ENCODE assay signal across 9 cellular contexts in the genomic region with DNA sequence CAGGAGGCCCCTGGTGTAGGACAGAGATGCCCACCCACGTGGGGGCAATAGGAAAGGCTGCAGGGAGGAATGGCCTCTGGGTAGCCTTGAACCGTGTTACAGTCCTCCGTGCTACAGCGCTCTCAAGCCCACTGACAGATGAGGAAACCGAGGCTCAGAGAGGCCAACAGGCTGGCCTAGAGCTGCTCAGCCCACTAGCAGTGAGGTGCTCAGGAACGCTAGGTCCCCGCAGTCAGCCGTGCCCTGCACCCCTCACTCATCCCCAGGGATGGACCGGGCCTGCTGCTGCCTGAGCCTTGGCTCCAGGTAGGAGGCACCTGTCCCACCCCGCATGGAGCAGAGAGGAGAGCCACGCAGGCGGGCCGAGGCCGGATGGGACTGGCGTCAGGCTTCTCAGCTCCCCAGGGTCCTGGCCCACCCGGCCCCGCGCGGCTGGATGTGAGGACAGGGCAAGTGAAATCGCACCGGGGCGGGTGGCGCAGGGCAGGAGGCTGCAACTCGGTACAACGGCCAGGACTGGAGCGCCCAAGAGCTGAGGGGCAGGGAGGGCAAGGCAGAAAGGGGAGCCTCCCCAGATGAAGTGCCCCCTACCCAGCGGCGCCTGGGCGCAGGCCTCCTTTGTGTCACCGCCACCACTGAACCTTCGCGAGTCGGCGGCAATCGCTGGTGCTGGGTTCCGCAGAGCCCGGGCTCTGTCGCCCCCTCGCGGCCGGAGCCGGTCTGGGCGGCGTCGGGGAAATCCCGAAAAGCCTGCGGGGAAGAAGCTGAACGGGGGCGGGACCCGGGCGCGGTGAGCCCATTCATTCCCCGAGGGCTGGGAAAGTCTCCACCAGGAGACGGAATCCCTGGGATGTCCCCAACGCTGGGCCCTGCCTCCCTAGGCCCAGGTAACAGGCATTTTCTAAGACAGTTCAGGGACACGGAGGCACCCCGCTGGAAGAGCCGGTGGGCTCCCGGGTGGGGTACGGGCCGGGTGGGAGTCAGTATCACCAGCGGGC. TPM values are rescaled to one million over a fixed set of nuclear protein-coding genes. Genes with fewer than 3 reads are reported as not detected.
DNase-seq lines count a peak whose midpoint lies in the region; ATAC-seq and TF ChIP-seq lines count a peak whose summit lies in the region.
"Had no signal": no experiment of that assay in that cellular context is flagged by ENCODE, and none has a peak within 500 bp of the region (broad histone marks: within the 10 kb centered on the region; RNA-seq: fewer than 3 reads in every experiment).

No MANE protein-coding gene starts in this region.

- H3K27me3 Mint-ChIP-seq in activated T-cell treated with anti-CD3 and anti-CD28 coated beads, Interleukin-2, amount 50 U/mL, for 4 hours (ENCODE audit: low read depth), result no peaks in the 10 kb centered on the region

- peak overlapping the region in 1 of 2 experiments; percentile 44; a peak in 1 of 4 replicates for H4K8ac ChIP-seq in IMR-90 (ENCODE audit: low read depth in 2 of 2, low read length in 2 of 2)

- H3K27ac ChIP-seq in IMR-90 (ENCODE audit: insufficient read depth, low read length) (no peak overlapping the region), PC-9 (no peak overlapping the region), stomach smooth muscle (ENCODE audit: low read length) (no peak overlapping the region)
- H3K27ac ChIP-seq: epithelial cell of prostate had no signal

- dilution Hi-C loops in IMR-90 (cut with HindIII; ENCODE audit: low sequenced_read_pairs, unreplicated experiment), result no loop called here

- POLR2A ChIA-PET in IMR-90 (lab: Charles Lee; ENCODE audit: unreplicated experiment), result interaction anchor here (0.6 kb wide), 1 partner anchor 97 kb away, joined by 3 read pairs; no protein-coding TSS in a partner anchor
- POLR2A ChIA-PET in PC-9 (lab: Charles Lee; ENCODE audit: unreplicated experiment), result interaction anchor here (0.5 to 0.7 kb wide), 2 partner anchors 99 to 472 kb away, joined by 4 read pairs; no protein-coding TSS in a partner anchor

- peaks cover 4% of the 10 kb centered on the region for H3K4me1 Mint-ChIP-seq in activated T-cell treated with anti-CD3 and anti-CD28 coated beads, Interleukin-2, amount 50 U/mL, for 4 hours (ENCODE audit: low read depth)

- H2BK5ac ChIP-seq in IMR-90 (ENCODE audit: low read depth, low read length, poor library complexity, severe bottlenecking), result no peak overlapping the region

- H3K18ac ChIP-seq in IMR-90 (ENCODE audit: low read depth, low read length), result no peak overlapping the region

- H4K5ac ChIP-seq in IMR-90 (ENCODE audit: low read depth, low read length), result no peak overlapping the region

- H2AK9ac ChIP-seq in IMR-90 (replicated peaks; ENCODE audit: low read depth, low read length, poor library complexity), result peak overlapping the region; percentile 2

- H3K14ac ChIP-seq in IMR-90 (replicated peaks; ENCODE audit: low read depth, low read length), result no peak overlapping the region

- ATAC-seq in IMR-90 (ENCODE audit: low read depth), result peak; percentile 98
- ATAC-seq in activated T-cell treated with anti-CD3 and anti-CD28 coated beads, Interleukin-2, amount 50 U/mL, for 4 hours, result peak; percentile 91 to 94
- ATAC-seq in HG03457 (IDR thresholded peaks at IDR 0.05; ENCODE audit: unreplicated experiment), result no peak

- H3K4me3 ChIP-seq in IMR-90 (ENCODE audit: insufficient read depth, low read depth, low read length) (no peak overlapping the region), PC-9 (no peak overlapping the region), neuron (ENCODE audit: low read length) (no peak overlapping the region), stomach smooth muscle (ENCODE audit: low read length in 2 of 2) (peak overlapping the region in 1 of 2 donors; percentile 35)

- H3K9ac ChIP-seq in IMR-90 (ENCODE audit: low read depth, low read length) (no peak overlapping the region), stomach smooth muscle (ENCODE audit: low read length in 2 of 2) (peak overlapping the region; percentile 21 to 32)

- H3K4me1 ChIP-seq in IMR-90 (ENCODE audit: control insufficient read depth, insufficient read depth, low read length) (peaks cover 17% of the 10 kb centered on the region), PC-9 (replicated peaks; ENCODE audit: insufficient read depth) (peaks cover 13% of the 10 kb centered on the region; the same call in 1 of the 2 replicates), neuron (ENCODE audit: insufficient read depth, low read length) (peaks cover 20% of the 10 kb centered on the region), stomach smooth muscle (ENCODE audit: control insufficient read depth, insufficient read depth, low read length) (peaks cover 13% of the 10 kb centered on the region)

- in situ Hi-C loops in IMR-90 (cut with MboI; ENCODE audit: low sequenced_read_pairs), result loop anchor here (10.0 kb wide), 2 partner anchors 225 to 325 kb away; no protein-coding TSS in a partner anchor

- no peak overlapping the region for H3K23ac ChIP-seq in IMR-90 (ENCODE audit: low read depth, low read length)

- peak overlapping the region; percentile 79 for H3K4me2 ChIP-seq in IMR-90 (ENCODE audit: low read depth, low read length)
- H3K4me2 ChIP-seq in PC-9, result peak overlapping the region; percentile 49

- no peak overlapping the region; the same call in 2 of the 3 replicates for H2BK15ac ChIP-seq in IMR-90 (ENCODE audit: low read depth, low read length)

- H3K27me3 ChIP-seq in IMR-90 (ENCODE audit: control insufficient read depth, insufficient read depth, low read length) (no peaks in the 10 kb centered on the region), PC-9 (ENCODE audit: insufficient read depth, low read depth) (no peaks in the 10 kb centered on the region), neuron (ENCODE audit: insufficient read depth, low read length) (no peaks in the 10 kb centered on the region), stomach smooth muscle (ENCODE audit: control insufficient read depth in 1 of 2, insufficient read depth in 2 of 2, low read length in 2 of 2) (no peaks in the 10 kb centered on the region)

- CTCF ChIA-PET in IMR-90 (lab: Yijun Ruan, JAX), result interaction anchor here (0.6 to 1.4 kb wide), 13 partner anchors 8 to 463 kb away, joined by 3 to 10 read pairs (median 5); a partner anchor contains a TSS
- CTCF ChIA-PET in PC-9 (lab: Charles Lee), result interaction anchor here (0.6 to 1.1 kb wide), 4 partner anchors 78 to 281 kb away, joined by 4 to 10 read pairs (median 4); a partner anchor contains a TSS

- no peaks in the 10 kb centered on the region for H4K20me1 ChIP-seq in IMR-90 (ENCODE audit: insufficient read depth, low read length)
- no peaks in the 10 kb centered on the region for H4K20me1 ChIP-seq in PC-9 (ENCODE audit: insufficient read depth)

- TF ChIP-seq RAD21 in IMR-90 (IDR thresholded peaks at IDR 0.05; ENCODE audit: low read length), result peak; percentile 98

- H3K36me3 ChIP-seq in IMR-90 (ENCODE audit: control insufficient read depth, insufficient read depth, low read length) (no peaks in the 10 kb centered on the region), PC-9 (ENCODE audit: low read depth) (no peaks in the 10 kb centered on the region), neuron (ENCODE audit: insufficient read depth, low read length) (no peaks in the 10 kb centered on the region), stomach smooth muscle (ENCODE audit: control insufficient read depth in 2 of 2, insufficient read depth in 2 of 2, low read length in 2 of 2) (no peaks in the 10 kb centered on the region)

- H3K9me1 ChIP-seq in IMR-90 (ENCODE audit: insufficient read depth, low read length), result no peaks in the 10 kb centered on the region

- no peak overlapping the region for H4K91ac ChIP-seq in IMR-90 (ENCODE audit: insufficient read depth, low read depth, low read length)

- H3K36me3 Mint-ChIP-seq in activated T-cell treated with anti-CD3 and anti-CD28 coated beads, Interleukin-2, amount 50 U/mL, for 4 hours (ENCODE audit: insufficient read depth), result no peaks in the 10 kb centered on the region

- H3K9me3 ChIP-seq in IMR-90 (ENCODE audit: control insufficient read depth, insufficient read depth, low read length) (no peaks in the 10 kb centered on the region), PC-9 (ENCODE audit: insufficient read depth, low read depth) (no peaks in the 10 kb centered on the region), neuron (ENCODE audit: low read length) (no peaks in the 10 kb centered on the region), stomach smooth muscle (ENCODE audit: control insufficient read depth in 2 of 2, low read length in 2 of 2) (no peaks in the 10 kb centered on the region)

- intact Hi-C loops in IMR-90 (cut with micrococcal nuclease), result loop anchor here (5.0 kb wide), 3 partner anchors 77 to 307 kb away; a partner anchor contains a TSS
- intact Hi-C loops in PC-9 (cut with micrococcal nuclease; ENCODE audit: unreplicated experiment), result loop anchor here (5.0 kb wide), 1 partner anchor 307 kb away; no protein-coding TSS in a partner anchor

- H3K9me3 Mint-ChIP-seq in activated T-cell treated with anti-CD3 and anti-CD28 coated beads, Interleukin-2, amount 50 U/mL, for 4 hours, result no peaks in the 10 kb centered on the region

- 33% methylated on average over 13 of the region's 62 CpGs; no CpG with 5 or more reads in 1 of the 2 experiments for WGBS in IMR-90 (ENCODE audit: extremely low coverage in 2 of 2, insufficient read length in 1 of 2), 2 experiments

- no peak overlapping the region for H2BK120ac ChIP-seq in IMR-90 (ENCODE audit: low read depth, low read length)

- H3K56ac ChIP-seq in IMR-90 (ENCODE audit: extremely low read depth, insufficient read depth, low read length), result no peak overlapping the region

- H3K79me2 ChIP-seq in PC-9 (ENCODE audit: low read depth), result no peaks in the 10 kb centered on the region

- peak; percentile 82 for DNase-seq in ELR (ENCODE audit: low read depth)
- DNase-seq in IMR-90, result peak; percentile 51
- DNase-seq in PC-9, result peak; percentile 51 to 84
- peak; percentile 88 for DNase-seq in activated T-cell treated with anti-CD3 and anti-CD28 coated beads, Interleukin-2, amount 50 U/mL, for 4 hours
- peak; percentile 49 for DNase-seq in fibroblast of gingiva (ENCODE audit: low read depth)

- H3F3A ChIP-seq in PC-9 (ENCODE audit: insufficient read depth, low read depth), result peaks cover 4% of the 10 kb centered on the region; the same call in 1 of the 2 replicates

- no peaks in the 10 kb centered on the region for H3K79me1 ChIP-seq in IMR-90 (ENCODE audit: low read depth in 1 of 2, low read length in 2 of 2)

- 0 out of 2 replicates have a peak overlapping the region, but pooled peaks have one; percentile 8 for H2BK20ac ChIP-seq in IMR-90 (ENCODE audit: low read depth, low read length)

- TF ChIP-seq CTCF in IMR-90 (conservative IDR thresholded peaks at IDR 0.05; ENCODE audit: low read depth, low read length) (peak; percentile 99), PC-9 (conservative IDR thresholded peaks at IDR 0.05) (peak; percentile 91)

- H2AFZ ChIP-seq in IMR-90 (replicated peaks; ENCODE audit: low read length, poor library complexity) (peak overlapping the region; percentile 85), PC-9 (no peak overlapping the region), neuron (ENCODE audit: low read depth, low read length) (peak overlapping the region; percentile 62)

- no peak overlapping the region for H3K4ac ChIP-seq in IMR-90 (ENCODE audit: low read depth, low read length)

- H2AK5ac ChIP-seq in IMR-90 (ENCODE audit: low read depth, low read length), result peak overlapping the region; percentile 58; the same call in 1 of the 2 replicates

- no TSS peak for BruUV-seq in IMR-90 (replicated peaks; lab: Mats Ljungman, UMichigan)
- BruUV-seq in PC-9 (replicated peaks; lab: Mats Ljungman, UMichigan), result no TSS peak

- H3K4me3 Mint-ChIP-seq in activated T-cell treated with anti-CD3 and anti-CD28 coated beads, Interleukin-2, amount 50 U/mL, for 4 hours, result no peak overlapping the region

- H3K9me2 ChIP-seq in PC-9 (ENCODE audit: insufficient read depth), result no peaks in the 10 kb centered on the region

- TF ChIP-seq POLR2A in IMR-90 (IDR thresholded peaks at IDR 0.05; ENCODE audit: low read depth, low read length), result peak; percentile 48; the same call in 1 of the 2 replicates

RNA-seq across cellular contexts. Expression of a gene that starts 8.4 kb away (rescaled TPM):
- 2.8 and 3.2 TPM in 2 replicates for total RNA-seq in IMR-90 (2012; rRNA removed)
- polyA plus RNA-seq in IMR-90 (2012; rRNA removed), result 6.6 and 8.7 TPM in 2 replicates
- polyA plus RNA-seq in IMR-90 (2012; cell fraction: cytosol; rRNA removed), result 7.6 and 10.2 TPM in 2 replicates
- 38.2 and 42.7 TPM in 2 replicates for polyA plus RNA-seq in IMR-90 (2012; cell fraction: nucleus; rRNA removed; ENCODE audit: low replicate concordance)
- total RNA-seq in PC-9 (2021), result 24.0 and 26.9 TPM in 2 replicates
- total RNA-seq in activated T-cell treated with anti-CD3 and anti-CD28 coated beads, Interleukin-2, amount 50 U/mL, for 4 hours, result 1 to 10 TPM; 2.0 to 3.3 (median 2.4) TPM

RNA-seq across cellular contexts. Expression of a gene that starts 10.5 kb away (rescaled TPM):
- total RNA-seq in IMR-90 (2012; rRNA removed), result under 0.01 and 0.18 TPM in 2 replicates
- 0.50 and 0.62 TPM in 2 replicates for polyA plus RNA-seq in IMR-90 (2012; rRNA removed)
- 0.41 and 0.49 TPM in 2 replicates for polyA plus RNA-seq in IMR-90 (2012; cell fraction: cytosol; rRNA removed)
- polyA plus RNA-seq in IMR-90 (2012; cell fraction: nucleus; rRNA removed; ENCODE audit: low replicate concordance), result 0.96 and 2.2 TPM in 2 replicates
- total RNA-seq in PC-9 (2021), result 0.41 and 1.2 TPM in 2 replicates
- 1 to 10 TPM; 5.7 to 7.1 (median 6.9) TPM for total RNA-seq in activated T-cell treated with anti-CD3 and anti-CD28 coated beads, Interleukin-2, amount 50 U/mL, for 4 hours

RNA-seq across cellular contexts. Expression of a gene that starts 44.9 kb away (rescaled TPM):
- total RNA-seq in IMR-90 (2012; rRNA removed), result 123 and 125 TPM in 2 replicates
- polyA plus RNA-seq in IMR-90 (2012; rRNA removed), result 530 and 798 TPM in 2 replicates
- polyA plus RNA-seq in IMR-90 (2012; cell fraction: cytosol; rRNA removed), result 412 and 1,658 TPM in 2 replicates
- polyA plus RNA-seq in IMR-90 (2012; cell fraction: nucleus; rRNA removed; ENCODE audit: low replicate concordance), result 299 and 621 TPM in 2 replicates
- total RNA-seq in PC-9 (2021), result 531 and 695 TPM in 2 replicates
- total RNA-seq in activated T-cell treated with anti-CD3 and anti-CD28 coated beads, Interleukin-2, amount 50 U/mL, for 4 hours, result 1,000 to 10,000 TPM; 1,069 to 1,172 (median 1,160) TPM
